In the genomic region with DNA sequence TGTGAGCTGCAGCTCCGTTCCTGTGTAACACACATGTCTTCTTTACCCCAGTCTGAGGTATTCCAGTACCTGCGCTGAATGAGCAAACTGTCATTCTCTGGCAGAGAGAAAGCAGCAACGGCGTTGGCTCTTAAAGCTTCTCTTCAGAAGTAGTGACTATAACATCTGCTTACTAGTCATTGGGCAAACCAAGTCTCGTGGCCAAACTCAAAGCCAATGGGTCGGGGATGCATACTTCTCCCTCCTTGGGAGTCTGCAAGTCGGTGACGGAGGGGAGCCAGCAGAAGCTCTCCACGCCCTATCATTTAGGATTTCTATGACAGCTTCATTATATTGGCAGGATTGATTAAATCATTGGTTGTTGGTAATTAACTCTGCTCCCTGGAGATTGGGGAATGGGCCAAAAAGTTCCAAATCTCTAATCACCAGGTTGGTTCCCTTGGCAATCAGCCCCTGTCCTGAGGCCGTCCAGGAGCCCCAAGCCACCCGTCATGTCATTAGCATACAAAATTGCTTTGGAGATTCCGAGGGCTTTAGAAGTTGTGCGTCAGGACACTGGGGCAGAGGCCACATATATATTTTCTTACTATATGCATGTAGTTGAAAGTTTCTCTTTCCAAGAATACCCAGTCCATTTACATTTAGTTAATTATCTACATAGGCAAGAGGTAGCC, we compare ENCODE assay signal across 19 cellular contexts. TPM values are rescaled to one million over a fixed set of nuclear protein-coding genes. Genes with fewer than 3 reads are reported as not detected.
A peak's percentile ranks its signal among the peaks of the same experiment; 100 is the strongest.
DNase-seq lines count a peak whose midpoint lies in the region; ATAC-seq and TF ChIP-seq lines count a peak whose summit lies in the region.
"Had no signal": no experiment of that assay in that cellular context is flagged by ENCODE, and none has a peak within 500 bp of the region (broad histone marks: within the 10 kb centered on the region; RNA-seq: fewer than 3 reads in every experiment).

No MANE protein-coding gene starts in this region.

- TF ChIP-seq CTCF in neutrophil (IDR thresholded peaks at IDR 0.05), result no peak
- TF ChIP-seq CTCF in upper lobe of right lung (IDR thresholded peaks at IDR 0.05), result no peak

- H3K27ac ChIP-seq in right cardiac atrium (ENCODE audit: low read length) (no peak overlapping the region), neutrophil (peak overlapping the region; percentile 92), upper lobe of right lung (no peak overlapping the region)
- H3K27ac ChIP-seq in effector memory CD4-positive, alpha-beta T cell (ENCODE audit: insufficient read depth, low read length, poor library complexity, severe bottlenecking), result no peak overlapping the region
- H3K27ac ChIP-seq: BLaER1 treated with 17β-estradiol and CSF1 and Interleukin-3, amounts not matched to agents 10 nM and 100 nM; C4-2B had no signal

- intact Hi-C loops in cardiac septum (cut with DNase I), result no loop called here
- intact Hi-C loops in right cardiac atrium (cut with DNase I), result no loop called here
- intact Hi-C loops in upper lobe of right lung (cut with DNase I), result no loop called here

- no peaks in the 10 kb centered on the region for H3K9me3 ChIP-seq in right cardiac atrium (ENCODE audit: control insufficient read depth, low read length)
- H3K9me3 ChIP-seq in neutrophil, result no peaks in the 10 kb centered on the region
- H3K9me3 ChIP-seq in upper lobe of right lung, result no peaks in the 10 kb centered on the region
- no peaks in the 10 kb centered on the region for H3K9me3 ChIP-seq in effector memory CD4-positive, alpha-beta T cell (ENCODE audit: control insufficient read depth, low read length)

- H3K4me3 ChIP-seq in right cardiac atrium (ENCODE audit: low read length) (no peak overlapping the region), neutrophil (ENCODE audit: low read depth in 1 of 2, low read length in 1 of 2) (peak overlapping the region in 1 of 2 experiments; percentile 51), upper lobe of right lung (no peak overlapping the region)
- no peak overlapping the region for H3K4me3 ChIP-seq in effector memory CD4-positive, alpha-beta T cell (ENCODE audit: insufficient read depth, low read depth, low read length, poor library complexity, severe bottlenecking)
- H3K4me3 ChIP-seq: BLaER1 treated with 17β-estradiol and CSF1 and Interleukin-3, amounts not matched to agents 10 nM and 100 nM had no signal

- H3K36me3 ChIP-seq in neutrophil, result no peaks in the 10 kb centered on the region
- no peaks in the 10 kb centered on the region for H3K36me3 ChIP-seq in upper lobe of right lung
- no peaks in the 10 kb centered on the region for H3K36me3 ChIP-seq in effector memory CD4-positive, alpha-beta T cell (ENCODE audit: control insufficient read depth, insufficient read depth, low read length)
- H3K36me3 ChIP-seq: BLaER1 treated with 17β-estradiol and CSF1 and Interleukin-3, amounts not matched to agents 10 nM and 100 nM had no signal

- DNase-seq in cardiac septum (ENCODE audit: low spot score), result peak; percentile 10
- no peak for DNase-seq in right cardiac atrium
- DNase-seq in RPMI7951 (ENCODE audit: low read depth), result peak; percentile 37
- DNase-seq in upper lobe of right lung, result peak; percentile 10
- DNase-seq in effector memory CD4-positive, alpha-beta T cell, result no peak
- DNase-seq in activated CD4-positive, alpha-beta T cell treated with anti-CD3 and anti-CD28 coated beads, Interleukin-2, amount 50 U/mL, for 48 hours, result no peak
- no peak for DNase-seq in activated CD4-positive, alpha-beta T cell treated with anti-CD3 and anti-CD28 coated beads for 1 hour
- DNase-seq: 8988T; ACHN; AML-193; Caco-2; Calu3; CD4-positive, alpha-beta T cell; CD8-positive, alpha-beta T cell; DMS79 treated with DMSO at 0.1 percent for 48 hours; GF-D8 had no signal

- ATAC-seq in right cardiac atrium (no peak), upper lobe of right lung (no peak)
- ATAC-seq: CD8-positive, alpha-beta T cell had no signal

- H3K27me3 ChIP-seq in right cardiac atrium (ENCODE audit: control insufficient read depth, insufficient read depth), result no peaks in the 10 kb centered on the region
- no peaks in the 10 kb centered on the region for H3K27me3 ChIP-seq in neutrophil
- H3K27me3 ChIP-seq in upper lobe of right lung, result no peaks in the 10 kb centered on the region
- H3K27me3 ChIP-seq in effector memory CD4-positive, alpha-beta T cell (replicated peaks; ENCODE audit: control insufficient read depth, insufficient read depth, low read length, poor library complexity, severe bottlenecking), result no peaks in the 10 kb centered on the region
- H3K27me3 ChIP-seq: BLaER1 treated with 17β-estradiol and CSF1 and Interleukin-3, amounts not matched to agents 10 nM and 100 nM had no signal

- H3K4me1 ChIP-seq in right cardiac atrium (ENCODE audit: control insufficient read depth, insufficient read depth, low read length) (no peaks in the 10 kb centered on the region), neutrophil (ENCODE audit: control insufficient read depth in 1 of 2, insufficient read depth in 1 of 2, low read depth in 1 of 2, low read length in 1 of 2) (peaks cover 67 to 74% of the 10 kb centered on the region in 2 experiments), upper lobe of right lung (no peaks in the 10 kb centered on the region)
- H3K4me1 ChIP-seq in effector memory CD4-positive, alpha-beta T cell (ENCODE audit: control insufficient read depth, insufficient read depth, low read length, poor library complexity, severe bottlenecking), result no peaks in the 10 kb centered on the region
- H3K4me1 ChIP-seq: Caco-2 had no signal

- WGBS in right cardiac atrium, result 84% methylated on average over 13 of the region's 13 CpGs

RNA-seq across cellular contexts. Expression of a gene that starts 44.9 kb away (rescaled TPM):
- total RNA-seq in cardiac septum, result 7.3 TPM
- total RNA-seq in right cardiac atrium, result 1 to 10 TPM; 6.5 to 7.3 (median 6.7) TPM
- 6.8 TPM for polyA plus RNA-seq in right cardiac atrium
- total RNA-seq in RPMI7951 (2014; rRNA removed; shearing (Covaris generic)), result 5.0 and 7.7 TPM in 2 replicates
- 13.3 TPM for total RNA-seq in upper lobe of right lung

RNA-seq across cellular contexts. Expression of a gene that starts 58.7 kb away (rescaled TPM):
- total RNA-seq in cardiac septum (22.1 TPM), right cardiac atrium (10 to 100 TPM; 15.5 to 27.0 (median 24.0) TPM), upper lobe of right lung (35.4 TPM)
- polyA plus RNA-seq in right cardiac atrium, result 15.5 TPM
- 13.9 TPM in 2 replicates for total RNA-seq in RPMI7951 (2014; rRNA removed; shearing (Covaris generic))

Comparison
In these comparisons a context has a peak if more than half of its experiments do, and no peak if none do; other contexts are left out.
1. DNase-seq: peak in cardiac septum (single experiment), RPMI7951 (single experiment) and upper lobe of right lung (single experiment); none in right cardiac atrium (0 of 3), effector memory CD4-positive, alpha-beta T cell (0 of 3), activated CD4-positive, alpha-beta T cell treated with anti-CD3 and anti-CD28 coated beads, Interleukin-2, amount 50 U/mL, for 48 hours (0 of 2) and activated CD4-positive, alpha-beta T cell treated with anti-CD3 and anti-CD28 coated beads for 1 hour (single experiment).